17 cellular contexts compared by ENCODE assay signal in genomic region chr12:92442782-92443181, GRCh38.
A peak's percentile ranks its signal among the peaks of the same experiment; 100 is the strongest.
DNase-seq lines count a peak whose midpoint lies in the region; ATAC-seq, FAIRE-seq and TF ChIP-seq lines count a peak whose summit lies in the region.
"Had no signal": no experiment of that assay in that cellular context is flagged by ENCODE, and none has a peak within 500 bp of the region (broad histone marks: within the 10 kb centered on the region; RNA-seq: fewer than 3 reads in every experiment).

No MANE protein-coding gene starts in this region.

- peaks cover 26% of the 10 kb centered on the region for H3K4me1 Mint-ChIP-seq in activated CD4-positive, alpha-beta memory T cell treated with anti-CD3 and anti-CD28 coated beads for 36 hours (ENCODE audit: low read depth)
- no peaks in the 10 kb centered on the region for H3K4me1 Mint-ChIP-seq in activated CD4-positive, alpha-beta memory T cell treated with anti-CD3 and anti-CD28 coated beads, Interleukin-2, amount 10 ng/mL, durations not matched to agents 7 days and 5 days
- H3K4me1 Mint-ChIP-seq in astrocyte (ENCODE audit: low read depth, unreplicated experiment): peaks cover 6% of the 10 kb centered on the region
- peaks cover 20% of the 10 kb centered on the region for H3K4me1 Mint-ChIP-seq in stimulated activated effector memory CD8-positive, alpha-beta T cell treated with anti-CD3 and anti-CD28 coated beads, Interleukin-12 subunit alpha, Interleukin-12 subunit beta, amount 100 ng/mL, for 72 hours
- peaks cover 17 to 91% (median 31%) of the 10 kb centered on the region in 4 donors for H3K4me1 Mint-ChIP-seq in naive thymus-derived CD8-positive, alpha-beta T cell

- no peak overlapping the region for H3K9ac ChIP-seq in astrocyte (ENCODE audit: low read length)

- CTCF ChIA-PET in activated CD4-positive, alpha-beta memory T cell treated with anti-CD3 and anti-CD28 coated beads for 36 hours (lab: Charles Lee): no interaction called here
- CTCF ChIA-PET in activated CD4-positive, alpha-beta memory T cell treated with anti-CD3 and anti-CD28 coated beads, Interleukin-2, amount 10 ng/mL, durations not matched to agents 7 days and 5 days (lab: Charles Lee): interaction anchor here (0.7 kb wide), 1 partner anchor 9 kb away, joined by 3 read pairs; no protein-coding TSS in a partner anchor

- TF ChIP-seq POLR2A in ovary (IDR thresholded peaks at IDR 0.05): no peak

- no peaks in the 10 kb centered on the region for H3K79me2 ChIP-seq in astrocyte (ENCODE audit: insufficient read depth, low read length)

- FAIRE-seq in astrocyte (lab: Jason Lieb, UNC): no peak

- no peak for TF ChIP-seq CTCF in astrocyte (IDR thresholded peaks at IDR 0.05; ENCODE audit: insufficient read depth, low read depth, low read length)
- no peak for TF ChIP-seq CTCF in ovary (IDR thresholded peaks at IDR 0.05)

- no peaks in the 10 kb centered on the region for H3K9me3 Mint-ChIP-seq in activated CD4-positive, alpha-beta memory T cell treated with anti-CD3 and anti-CD28 coated beads for 36 hours
- peaks cover 3% of the 10 kb centered on the region for H3K9me3 Mint-ChIP-seq in activated CD4-positive, alpha-beta memory T cell treated with anti-CD3 and anti-CD28 coated beads, Interleukin-2, amount 10 ng/mL, durations not matched to agents 7 days and 5 days
- peaks cover 4% of the 10 kb centered on the region for H3K9me3 Mint-ChIP-seq in astrocyte (ENCODE audit: unreplicated experiment)
- H3K9me3 Mint-ChIP-seq in stimulated activated effector memory CD8-positive, alpha-beta T cell treated with anti-CD3 and anti-CD28 coated beads, Interleukin-12 subunit alpha, Interleukin-12 subunit beta, amount 100 ng/mL, for 72 hours: peaks cover 2% of the 10 kb centered on the region
- peaks cover 0 to 8% (median 0%) of the 10 kb centered on the region in 9 donors for H3K9me3 Mint-ChIP-seq in naive thymus-derived CD8-positive, alpha-beta T cell

- H4K20me1 ChIP-seq in astrocyte (ENCODE audit: insufficient read depth, low read length): no peaks in the 10 kb centered on the region

- POLR2A ChIA-PET in activated CD4-positive, alpha-beta memory T cell treated with anti-CD3 and anti-CD28 coated beads for 36 hours (lab: Charles Lee): no interaction called here
- POLR2A ChIA-PET in activated CD4-positive, alpha-beta memory T cell treated with anti-CD3 and anti-CD28 coated beads, Interleukin-2, amount 10 ng/mL, durations not matched to agents 7 days and 5 days (lab: Charles Lee): no interaction called here
- POLR2A ChIA-PET in naive thymus-derived CD8-positive, alpha-beta T cell (lab: Charles Lee): interaction anchor here (0.7 kb wide), 1 partner anchor 123 kb away, joined by 4 read pairs; no protein-coding TSS in a partner anchor

- intact Hi-C loops in activated CD4-positive, alpha-beta memory T cell treated with anti-CD3 and anti-CD28 coated beads for 36 hours (cut with micrococcal nuclease): loop anchor here (1.0 kb wide), 1 partner anchor 28 kb away; no protein-coding TSS in a partner anchor
- intact Hi-C loops in ovary (cut with DNase I): no loop called here

- H3K27me3 Mint-ChIP-seq in activated CD4-positive, alpha-beta memory T cell treated with anti-CD3 and anti-CD28 coated beads for 36 hours: no peaks in the 10 kb centered on the region
- H3K27me3 Mint-ChIP-seq in activated CD4-positive, alpha-beta memory T cell treated with anti-CD3 and anti-CD28 coated beads, Interleukin-2, amount 10 ng/mL, durations not matched to agents 7 days and 5 days: no peaks in the 10 kb centered on the region
- no peaks in the 10 kb centered on the region for H3K27me3 Mint-ChIP-seq in astrocyte (ENCODE audit: low read depth, unreplicated experiment)
- H3K27me3 Mint-ChIP-seq in naive thymus-derived CD8-positive, alpha-beta T cell: no peaks in the 10 kb centered on the region

- H3K4me1 ChIP-seq in astrocyte (ENCODE audit: insufficient read depth, low read length): no peaks in the 10 kb centered on the region
- H3K4me1 ChIP-seq in ovary (ENCODE audit: insufficient read depth): peaks cover 7% of the 10 kb centered on the region
- H3K4me1 ChIP-seq: gastroesophageal sphincter had no signal

- H3K36me3 Mint-ChIP-seq in activated CD4-positive, alpha-beta memory T cell treated with anti-CD3 and anti-CD28 coated beads for 36 hours: no peaks in the 10 kb centered on the region
- H3K36me3 Mint-ChIP-seq in activated CD4-positive, alpha-beta memory T cell treated with anti-CD3 and anti-CD28 coated beads, Interleukin-2, amount 10 ng/mL, durations not matched to agents 7 days and 5 days (ENCODE audit: low read depth): no peaks in the 10 kb centered on the region
- H3K36me3 Mint-ChIP-seq in astrocyte (ENCODE audit: low read depth, unreplicated experiment): no peaks in the 10 kb centered on the region
- H3K36me3 Mint-ChIP-seq in stimulated activated effector memory CD8-positive, alpha-beta T cell treated with anti-CD3 and anti-CD28 coated beads, Interleukin-12 subunit alpha, Interleukin-12 subunit beta, amount 100 ng/mL, for 72 hours: no peaks in the 10 kb centered on the region
- H3K36me3 Mint-ChIP-seq in naive thymus-derived CD8-positive, alpha-beta T cell: no peaks in the 10 kb centered on the region

- no peak overlapping the region for H3K4me3 Mint-ChIP-seq in activated CD4-positive, alpha-beta memory T cell treated with anti-CD3 and anti-CD28 coated beads for 36 hours
- H3K4me3 Mint-ChIP-seq in activated CD4-positive, alpha-beta memory T cell treated with anti-CD3 and anti-CD28 coated beads, Interleukin-2, amount 10 ng/mL, durations not matched to agents 7 days and 5 days: no peak overlapping the region
- H3K4me3 Mint-ChIP-seq in astrocyte (ENCODE audit: unreplicated experiment): no peak overlapping the region
- H3K4me3 Mint-ChIP-seq in stimulated activated effector memory CD8-positive, alpha-beta T cell treated with anti-CD3 and anti-CD28 coated beads, Interleukin-12 subunit alpha, Interleukin-12 subunit beta, amount 100 ng/mL, for 72 hours: no peak overlapping the region
- H3K4me3 Mint-ChIP-seq in naive thymus-derived CD8-positive, alpha-beta T cell: no peak overlapping the region

- H3K27ac ChIP-seq in astrocyte (ENCODE audit: low read depth, low read length): no peak overlapping the region
- H3K27ac ChIP-seq in ovary: no peak overlapping the region
- H3K27ac ChIP-seq: gastroesophageal sphincter had no signal

- no peaks in the 10 kb centered on the region for H3K27me3 ChIP-seq in astrocyte (ENCODE audit: insufficient read depth, low read length)
- H3K27me3 ChIP-seq in ovary: no peaks in the 10 kb centered on the region
- H3K27me3 ChIP-seq: gastroesophageal sphincter had no signal

- 89 to 93% (median 92%) methylated on average over 3 of the region's 3 CpGs for WGBS in ovary, 3 donors

- peak overlapping the region; percentile 39 for H3K27ac Mint-ChIP-seq in activated CD4-positive, alpha-beta memory T cell treated with anti-CD3 and anti-CD28 coated beads for 36 hours
- H3K27ac Mint-ChIP-seq in activated CD4-positive, alpha-beta memory T cell treated with anti-CD3 and anti-CD28 coated beads, Interleukin-2, amount 10 ng/mL, durations not matched to agents 7 days and 5 days: no peak overlapping the region
- H3K27ac Mint-ChIP-seq in astrocyte (ENCODE audit: unreplicated experiment): peak overlapping the region; percentile 54
- peak overlapping the region; percentile 69 for H3K27ac Mint-ChIP-seq in stimulated activated effector memory CD8-positive, alpha-beta T cell treated with anti-CD3 and anti-CD28 coated beads, Interleukin-12 subunit alpha, Interleukin-12 subunit beta, amount 100 ng/mL, for 72 hours
- H3K27ac Mint-ChIP-seq in naive thymus-derived CD8-positive, alpha-beta T cell: peak overlapping the region in 3 of 10 donors; percentile 0 to 81 (median 10)

- no peaks in the 10 kb centered on the region for H3K9me3 ChIP-seq in astrocyte (ENCODE audit: insufficient read depth, low read depth, low read length)
- no peaks in the 10 kb centered on the region for H3K9me3 ChIP-seq in ovary
- H3K9me3 ChIP-seq: gastroesophageal sphincter had no signal

- no peak for ATAC-seq in stimulated activated effector memory CD8-positive, alpha-beta T cell treated with anti-CD3 and anti-CD28 coated beads, Interleukin-12 subunit alpha, Interleukin-12 subunit beta, amount 100 ng/mL, for 72 hours
- no peak for ATAC-seq in naive thymus-derived CD8-positive, alpha-beta T cell
- ATAC-seq: gastroesophageal sphincter, left ventricle myocardium superior had no signal

- H2AFZ ChIP-seq in astrocyte (ENCODE audit: low read depth, low read length): no peak overlapping the region

- no peak for TF ChIP-seq EP300 in ovary (IDR thresholded peaks at IDR 0.05)

- H3K4me2 ChIP-seq in astrocyte (ENCODE audit: low read length): no peak overlapping the region

- H3K36me3 ChIP-seq in astrocyte (ENCODE audit: insufficient read depth, low read length) (no peaks in the 10 kb centered on the region), ovary (no peaks in the 10 kb centered on the region)
- H3K36me3 ChIP-seq: gastroesophageal sphincter had no signal

- no peak for DNase-seq in activated CD4-positive, alpha-beta memory T cell treated with anti-CD3 and anti-CD28 coated beads for 36 hours
- DNase-seq in activated CD4-positive, alpha-beta memory T cell treated with anti-CD3 and anti-CD28 coated beads, Interleukin-2, amount 10 ng/mL, durations not matched to agents 7 days and 5 days: no peak
- DNase-seq in MV-4-11 (lab: John Stamatoyannopoulos, UW): peak; percentile 53
- DNase-seq in astrocyte (ENCODE audit: low read depth): no peak
- DNase-seq in stimulated activated effector memory CD8-positive, alpha-beta T cell treated with anti-CD3 and anti-CD28 coated beads, Interleukin-12 subunit alpha, Interleukin-12 subunit beta, amount 100 ng/mL, for 72 hours (ENCODE audit: low spot score in 2 of 2): no peak
- DNase-seq in DMS 273 (lab: John Stamatoyannopoulos, UW; ENCODE audit: unreplicated experiment): no peak
- DNase-seq in ovary: no peak
- DNase-seq in naive thymus-derived CD8-positive, alpha-beta T cell: no peak
- DNase-seq: ACHN; activated CD4-positive, alpha-beta T cell treated with anti-CD3 and anti-CD28 coated beads for 48 hours; caudate nucleus; GOT3; left ventricle myocardium superior; NCI-H226; SHP77; stimulated activated CD4-positive, alpha-beta T cell treated with anti-CD3 and anti-CD28 coated beads, Interleukin-12 subunit alpha, Interleukin-12 subunit beta, amount 100 ng/mL, for 4 hours had no signal

- no peak overlapping the region for H3K4me3 ChIP-seq in astrocyte (ENCODE audit: insufficient read depth, low read depth, low read length)
- no peak overlapping the region for H3K4me3 ChIP-seq in ovary
- H3K4me3 ChIP-seq: gastroesophageal sphincter had no signal
